In the genomic region with DNA sequence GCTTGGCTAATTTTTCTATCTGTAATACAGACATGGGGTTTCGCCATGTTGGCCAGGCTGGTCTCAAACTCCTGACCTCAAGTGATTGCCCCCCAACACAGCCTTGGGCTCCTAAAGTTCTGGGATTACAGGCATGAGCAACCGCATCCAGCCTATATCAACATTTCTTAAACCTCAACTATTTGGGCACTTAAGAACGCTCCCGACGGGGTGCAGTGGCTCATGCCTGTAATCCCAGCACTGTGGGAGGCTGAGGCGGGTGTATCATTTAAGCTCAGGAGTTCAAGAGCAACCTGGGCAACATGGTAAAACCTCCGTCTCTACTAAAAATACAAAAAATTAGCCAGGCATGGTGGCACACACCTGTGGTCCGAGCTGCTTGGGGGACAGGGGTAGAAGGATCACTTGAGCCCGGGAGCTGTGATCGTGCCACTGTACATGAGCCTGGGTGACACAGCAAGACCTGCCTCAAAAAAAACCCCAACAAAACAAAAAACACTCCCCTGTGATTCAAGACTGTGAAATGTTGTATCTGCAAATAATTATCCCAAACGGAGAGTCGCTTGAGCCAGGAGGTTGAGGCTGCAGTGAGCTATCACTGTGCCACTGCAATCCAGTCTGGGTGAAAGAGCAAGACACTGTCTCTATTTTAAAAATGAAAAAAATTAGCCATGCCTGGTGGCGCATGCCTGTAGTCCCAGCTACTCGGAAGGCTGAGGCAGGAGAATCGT, we compare ENCODE assay signal across 1 cellular context.
TF ChIP-seq lines count a peak whose summit lies in the region.

No MANE protein-coding gene starts in this region.

TF ChIP-seq in endothelial cell of umbilical vein, 7 proteins besides CTCF, POLR2A, EP300 and RAD21:
- TF ChIP-seq JUN (IDR thresholded peaks at IDR 0.05; ENCODE audit: borderline replicate concordance, insufficient read depth, insufficient read length, low read depth) (no peak), EZH2 (IDR thresholded peaks at IDR 0.05; ENCODE audit: borderline replicate concordance, low read depth, low read length, severe bottlenecking) (no peak), MAX (IDR thresholded peaks at IDR 0.05; ENCODE audit: insufficient read depth, insufficient read length) (no peak), FOS (IDR thresholded peaks at IDR 0.05; ENCODE audit: borderline replicate concordance, insufficient read depth, low read length) (no peak), MYC (IDR thresholded peaks at IDR 0.05; ENCODE audit: low read depth, low read length) (no peak), POLR2AphosphoS5 (IDR thresholded peaks at IDR 0.05; ENCODE audit: insufficient read depth, low read depth, low read length) (no peak), GATA2 (IDR thresholded peaks at IDR 0.05; ENCODE audit: insufficient read depth, insufficient read length, low read depth, low read length) (no peak)
TF ChIP-seq in endothelial cell of umbilical vein: peak in this region for 0.
